In genomic region chr16:81624718-81625543, GRCh38 we compare ENCODE assay signal across 11 cellular contexts.
DNase-seq lines count a peak whose midpoint lies in the region; ATAC-seq, FAIRE-seq and TF ChIP-seq lines count a peak whose summit lies in the region.
"Had no signal": no experiment of that assay in that cellular context is flagged by ENCODE, and none has a peak within 500 bp of the region (broad histone marks: within the 10 kb centered on the region; RNA-seq: fewer than 3 reads in every experiment).

No MANE protein-coding gene starts in this region.

- POLR2A ChIA-PET in CD8-positive, alpha-beta T cell (lab: Charles Lee) = no interaction called here

- H3K9me3 Mint-ChIP-seq in CD8-positive, alpha-beta T cell = no peaks in the 10 kb centered on the region

- H3K4me3 ChIP-seq in bronchial epithelial cell (ENCODE audit: low read depth, low read length) (no peak overlapping the region), neutrophil (ENCODE audit: low read depth in 1 of 2, low read length in 1 of 2) (no peak overlapping the region), HAP-1 (no peak overlapping the region)
- H3K4me3 ChIP-seq in CD8-positive, alpha-beta T cell (ENCODE audit: low read depth, low read length) = no peak overlapping the region

- peaks cover 0 to 3% of the 10 kb centered on the region in 2 experiments for H3K4me1 ChIP-seq in neutrophil (ENCODE audit: control insufficient read depth in 1 of 2, insufficient read depth in 1 of 2, low read depth in 1 of 2, low read length in 1 of 2)
- H3K4me1 ChIP-seq in CD8-positive, alpha-beta T cell (ENCODE audit: insufficient read depth, low read length) = no peaks in the 10 kb centered on the region
- H3K4me1 ChIP-seq in HAP-1 = no peaks in the 10 kb centered on the region
- H3K4me1 ChIP-seq: parathyroid adenoma had no signal

- TF ChIP-seq CTCF in bronchial epithelial cell (IDR thresholded peaks at IDR 0.05; ENCODE audit: insufficient read depth, low read length, severe bottlenecking) (no peak), neutrophil (IDR thresholded peaks at IDR 0.05) (no peak)
- TF ChIP-seq CTCF in CD8-positive, alpha-beta T cell (IDR thresholded peaks at IDR 0.05) = no peak

- no peak overlapping the region for H3K27ac Mint-ChIP-seq in CD8-positive, alpha-beta T cell

- H3K4me3 Mint-ChIP-seq in CD8-positive, alpha-beta T cell = no peak overlapping the region

- peaks cover 10% of the 10 kb centered on the region for H3K4me1 Mint-ChIP-seq in CD8-positive, alpha-beta T cell (ENCODE audit: low read depth)

- in situ Hi-C loops in HAP-1 (cut with MboI; ENCODE audit: low sequenced_read_pairs) = no loop called here

- intact Hi-C loops in CD8-positive, alpha-beta T cell (cut with DNase I, micrococcal nuclease) = no loop called here

- DNase-seq in DMS153 treated with DMSO at 0.1 percent for 48 hours (lab: John Stamatoyannopoulos, UW; ENCODE audit: unreplicated experiment) (peak; percentile 33), bronchial epithelial cell (ENCODE audit: low read depth) (peak; percentile 77), HAP-1 (ENCODE audit: low spot score in 2 of 2) (no peak), NCI-H510A (lab: John Stamatoyannopoulos, UW) (no peak)
- no peak for DNase-seq in CD8-positive, alpha-beta T cell
- DNase-seq: activated CD8-positive, alpha-beta memory T cell treated with anti-CD3 and anti-CD28 coated beads, Interleukin-2, amount 50 U/mL, for 4 hours; NCI-H524 had no signal

- H3K36me3 Mint-ChIP-seq in CD8-positive, alpha-beta T cell = peaks cover 28% of the 10 kb centered on the region

- H3K36me3 ChIP-seq in bronchial epithelial cell (ENCODE audit: control insufficient read depth, insufficient read depth, low read length) (peaks cover 9% of the 10 kb centered on the region), neutrophil (peaks cover 47% of the 10 kb centered on the region), HAP-1 (replicated peaks) (no peaks in the 10 kb centered on the region)
- no peaks in the 10 kb centered on the region for H3K36me3 ChIP-seq in CD8-positive, alpha-beta T cell (ENCODE audit: insufficient read depth, low read length)

- H3K9me3 ChIP-seq in neutrophil (no peaks in the 10 kb centered on the region), HAP-1 (no peaks in the 10 kb centered on the region)
- no peaks in the 10 kb centered on the region for H3K9me3 ChIP-seq in CD8-positive, alpha-beta T cell (ENCODE audit: low read length)

- no peaks in the 10 kb centered on the region for H3K27me3 Mint-ChIP-seq in CD8-positive, alpha-beta T cell (ENCODE audit: low read depth)

- H3K27ac ChIP-seq in neutrophil = peak overlapping the region; percentile 5
- H3K27ac ChIP-seq in CD8-positive, alpha-beta T cell (ENCODE audit: low read depth, low read length) = no peak overlapping the region
- H3K27ac ChIP-seq: parathyroid adenoma had no signal

- CTCF ChIA-PET in CD8-positive, alpha-beta T cell (lab: Charles Lee) = interaction anchor here (1.0 to 6.1 kb wide), 8 partner anchors 72 to 258 kb away, joined by 3 to 55 read pairs (median 8); no protein-coding TSS in a partner anchor

- ATAC-seq in HG03442 (IDR thresholded peaks at IDR 0.05; ENCODE audit: unreplicated experiment) (peak; percentile 21), HG03097 (IDR thresholded peaks at IDR 0.05; ENCODE audit: low FRiP score, unreplicated experiment) (no peak)
- ATAC-seq in CD8-positive, alpha-beta T cell = no peak

- H3K27me3 ChIP-seq in bronchial epithelial cell (ENCODE audit: control insufficient read depth, insufficient read depth, low read length) (no peaks in the 10 kb centered on the region), neutrophil (no peaks in the 10 kb centered on the region), HAP-1 (ENCODE audit: low read depth) (no peaks in the 10 kb centered on the region)
- H3K27me3 ChIP-seq in CD8-positive, alpha-beta T cell (ENCODE audit: insufficient read depth, low read length) = no peaks in the 10 kb centered on the region

- no peak for FAIRE-seq in bronchial epithelial cell (lab: Jason Lieb, UNC)

Comparison
In these comparisons a context has a peak if more than half of its experiments do, and no peak if none do; other contexts are left out.
1. DNase-seq: peak in DMS153 treated with DMSO at 0.1 percent for 48 hours (single experiment) and bronchial epithelial cell (single experiment); none in CD8-positive, alpha-beta T cell (0 of 7), HAP-1 (0 of 2) and NCI-H510A (single experiment).